ENCODE assay signal across 7 cellular contexts in the genomic region with DNA sequence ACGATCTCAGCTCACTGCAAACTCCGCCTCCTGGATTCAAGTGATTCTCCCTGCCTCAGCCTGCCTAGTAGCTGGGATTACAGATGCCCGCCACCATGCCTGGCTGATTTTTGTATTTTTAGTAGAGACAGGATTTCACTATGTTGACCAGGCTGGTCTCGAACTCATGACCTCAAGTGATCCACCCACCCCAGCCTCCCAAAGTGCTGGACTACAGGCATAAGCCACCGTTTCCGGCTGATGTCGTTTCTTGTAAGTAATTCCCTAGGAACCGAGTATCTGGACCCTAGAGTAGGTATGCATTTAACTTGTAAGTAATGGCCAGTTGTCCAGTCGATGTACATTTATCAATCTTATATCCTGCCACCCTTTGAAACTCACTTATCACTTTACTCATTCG.
DNase-seq lines count a peak whose midpoint lies in the region; ATAC-seq and TF ChIP-seq lines count a peak whose summit lies in the region.
"Not testable (repeated sequence)": the region's sequence is repeated elsewhere in the genome, so short reads cannot be mapped to it uniquely, and the experiment has no call there.

No MANE protein-coding gene starts in this region.

- not testable (repeated sequence) for TF ChIP-seq EP300 in esophagus muscularis mucosa (IDR thresholded peaks at IDR 0.05); stomach (IDR thresholded peaks at IDR 0.05)

- not testable (repeated sequence) for H3K36me3 ChIP-seq in esophagus muscularis mucosa; lung (ENCODE audit: control insufficient read depth in 2 of 2, insufficient read depth in 2 of 2, low read length in 2 of 2); stomach

- not testable (repeated sequence) for H3K27me3 Mint-ChIP-seq in activated CD8-positive, alpha-beta memory T cell treated with anti-CD3 and anti-CD28 coated beads, Interleukin-2, amount 10 ng/mL, durations not matched to agents 7 days and 5 days

- ATAC-seq in activated CD8-positive, alpha-beta memory T cell treated with anti-CD3 and anti-CD28 coated beads, Interleukin-2, amount 10 ng/mL, durations not matched to agents 7 days and 5 days; left lobe of liver; lung (ENCODE audit: insufficient read depth, low FRiP score); sciatic nerve: not testable (repeated sequence)

- 86% methylated on average over 10 of the region's 10 CpGs for WGBS in esophagus muscularis mucosa
- 81 to 87% methylated on average over 10 of the region's 10 CpGs for WGBS in lung, 2 donors
- 76 to 86% (median 80%) methylated on average over 10 of the region's 10 CpGs for WGBS in stomach, 5 donors

- H3K9me3 ChIP-seq in esophagus muscularis mucosa; lung (ENCODE audit: control insufficient read depth in 2 of 2, insufficient read depth in 1 of 2, low read length in 1 of 2); stomach: not testable (repeated sequence)

- H3K36me3 Mint-ChIP-seq in activated CD8-positive, alpha-beta memory T cell treated with anti-CD3 and anti-CD28 coated beads, Interleukin-2, amount 10 ng/mL, durations not matched to agents 7 days and 5 days, result not testable (repeated sequence)

- not testable (repeated sequence) for H3K4me3 Mint-ChIP-seq in activated CD8-positive, alpha-beta memory T cell treated with anti-CD3 and anti-CD28 coated beads, Interleukin-2, amount 10 ng/mL, durations not matched to agents 7 days and 5 days

- H3K4me1 Mint-ChIP-seq in activated CD8-positive, alpha-beta memory T cell treated with anti-CD3 and anti-CD28 coated beads, Interleukin-2, amount 10 ng/mL, durations not matched to agents 7 days and 5 days, result not testable (repeated sequence)

- peaks cover 0 to 56% (median 0%) of the 10 kb centered on the region in 4 donors for H3K27me3 ChIP-seq in esophagus muscularis mucosa
- H3K27me3 ChIP-seq in lung (ENCODE audit: control insufficient read depth, insufficient read depth), result not testable (repeated sequence)
- peaks cover 0 to 48% (median 0%) of the 10 kb centered on the region in 3 donors for H3K27me3 ChIP-seq in stomach

- H3K27ac ChIP-seq in esophagus muscularis mucosa (replicated peaks in 1 of 4); lung (ENCODE audit: low read depth in 1 of 2, low read length in 1 of 2); stomach: not testable (repeated sequence)

- not testable (repeated sequence) for H3K4me3 ChIP-seq in esophagus muscularis mucosa, lung, stomach

- intact Hi-C loops in esophagus muscularis mucosa (cut with DNase I); sciatic nerve (cut with DNase I); stomach (cut with DNase I; ENCODE audit: low total_unique reads): not testable (repeated sequence)

- CTCF ChIA-PET in activated CD8-positive, alpha-beta memory T cell treated with anti-CD3 and anti-CD28 coated beads, Interleukin-2, amount 10 ng/mL, durations not matched to agents 7 days and 5 days (lab: Charles Lee), result not testable (repeated sequence)

- not testable (repeated sequence) for TF ChIP-seq CTCF in esophagus muscularis mucosa (IDR thresholded peaks at IDR 0.05); lung (IDR thresholded peaks at IDR 0.05; ENCODE audit: control extremely low read depth, extremely low read depth); stomach (IDR thresholded peaks at IDR 0.05)

- not testable (repeated sequence) for TF ChIP-seq POLR2A in esophagus muscularis mucosa (IDR thresholded peaks at IDR 0.05; ENCODE audit: low read depth); stomach (IDR thresholded peaks at IDR 0.05)

- DNase-seq in activated CD8-positive, alpha-beta memory T cell treated with anti-CD3 and anti-CD28 coated beads, Interleukin-2, amount 10 ng/mL, durations not matched to agents 7 days and 5 days, result peak; percentile 11
- DNase-seq in esophagus muscularis mucosa (ENCODE audit: extremely low spot score) (peak; percentile 68), left lobe of liver (ENCODE audit: low spot score) (peak; percentile 8), lung (ENCODE audit: low spot score) (peak; percentile 14), midbrain (lab: John Stamatoyannopoulos, UW) (peak; percentile 0), sciatic nerve (ENCODE audit: low spot score) (peak; percentile 21), stomach (peak; percentile 21)

- not testable (repeated sequence) for H3K9me3 Mint-ChIP-seq in activated CD8-positive, alpha-beta memory T cell treated with anti-CD3 and anti-CD28 coated beads, Interleukin-2, amount 10 ng/mL, durations not matched to agents 7 days and 5 days (ENCODE audit: low read depth)

- not testable (repeated sequence) for H3K4me1 ChIP-seq in esophagus muscularis mucosa; lung (ENCODE audit: control insufficient read depth in 2 of 2, insufficient read depth in 2 of 2, low read length in 2 of 2); stomach

- H3K27ac Mint-ChIP-seq in activated CD8-positive, alpha-beta memory T cell treated with anti-CD3 and anti-CD28 coated beads, Interleukin-2, amount 10 ng/mL, durations not matched to agents 7 days and 5 days, result not testable (repeated sequence)

Comparison
In these comparisons a context has a peak if more than half of its experiments do, and no peak if none do; other contexts are left out.
1. DNase-seq: peak in every context shown above with its lines; median percentile 68 in esophagus muscularis mucosa; 21 in sciatic nerve; 21 in stomach; 14 in lung; 11 in activated CD8-positive, alpha-beta memory T cell treated with anti-CD3 and anti-CD28 coated beads, Interleukin-2, amount 10 ng/mL, durations not matched to agents 7 days and 5 days; 8 in left lobe of liver; 0 in midbrain.